Comparison of ENCODE assay signal across 1 cellular context in genomic region chr5:154698681-154699275, GRCh38.
TF ChIP-seq lines count a peak whose summit lies in the region.

No MANE protein-coding gene starts in this region.

TF ChIP-seq in HepG2, 621 proteins besides CTCF, POLR2A, EP300 and RAD21 (continued from another document):
- TF ChIP-seq HDAC2 (CRISPR knock-in tag; IDR thresholded peaks at IDR 0.05), result 0 out of 2 replicates have a peak, but pooled peaks have one; percentile 18
- no peak for TF ChIP-seq ZBTB37 (CRISPR knock-in tag; IDR thresholded peaks at IDR 0.05)
- peak; percentile 57; the same call in 1 of the 2 replicates for TF ChIP-seq HNF4G (IDR thresholded peaks at IDR 0.05; ENCODE audit: borderline replicate concordance, low read depth, low read length)
- no peak for TF ChIP-seq HNF4G (CRISPR knock-in tag; IDR thresholded peaks at IDR 0.05; ENCODE audit: borderline replicate concordance, low read depth)
